ENCODE assay signal across 26 cellular contexts in genomic region chr3:170458285-170458684, GRCh38. TPM values are rescaled to one million over a fixed set of nuclear protein-coding genes. Genes with fewer than 3 reads are reported as not detected.
"Had no signal": no experiment of that assay in that cellular context is flagged by ENCODE, and none has a peak within 500 bp of the region (broad histone marks: within the 10 kb centered on the region; RNA-seq: fewer than 3 reads in every experiment).

No MANE protein-coding gene starts in this region.

- H3K4me3 ChIP-seq: dorsolateral prefrontal cortex, esophagus squamous epithelium, gastrocnemius medialis, heart left ventricle, hepatocyte, left lung, neural progenitor cell, right atrium auricular region, smooth muscle cell, stomach, thyroid gland, vagina had no signal

- H3K27me3 ChIP-seq: dorsolateral prefrontal cortex, esophagus squamous epithelium, gastrocnemius medialis, heart left ventricle, hepatocyte, left lung, neural progenitor cell, right atrium auricular region, stomach, thyroid gland, vagina had no signal

- H3K4me1 ChIP-seq: gastrocnemius medialis, heart left ventricle, left lung, neural progenitor cell, parathyroid adenoma, right atrium auricular region, stomach, thyroid gland, vagina had no signal

- H3K36me3 ChIP-seq: esophagus squamous epithelium, gastrocnemius medialis, heart left ventricle, left lung, neural progenitor cell, right atrium auricular region, stomach, thyroid gland, vagina had no signal

- DNase-seq: dorsolateral prefrontal cortex; effector CD4-positive, alpha-beta T cell; esophagus squamous epithelium; gastrocnemius medialis; heart left ventricle; left cardiac atrium; left lung; mesendoderm; midbrain; naive thymus-derived CD4-positive, alpha-beta T cell; stimulated activated CD4-positive, alpha-beta T cell treated with anti-CD3 and anti-CD28 coated beads, Interleukin-2, amount 100 ng/mL, for 24 hours; stimulated activated CD4-positive, alpha-beta T cell treated with anti-CD3 and anti-CD28 coated beads, Interleukin-4, amount 100 ng/mL, for 24 hours; stimulated activated naive CD4-positive, alpha-beta T cell treated with Interleukin-2 at 50 U/mL for 16 hours; stomach; thyroid gland; trophoblast cell had no signal

- H3K9me3 Mint-ChIP-seq: neural progenitor cell; stimulated activated effector memory CD8-positive, alpha-beta T cell treated with anti-CD3 and anti-CD28 coated beads, Interleukin-12 subunit alpha, Interleukin-12 subunit beta, amount 100 ng/mL, for 72 hours had no signal

- H3K4me2 ChIP-seq: hepatocyte, neural progenitor cell, smooth muscle cell had no signal

- H3K27ac Mint-ChIP-seq: naive thymus-derived CD4-positive, alpha-beta T cell; nephron; neural progenitor cell; progenitor cell of endocrine pancreas; stimulated activated effector memory CD8-positive, alpha-beta T cell treated with anti-CD3 and anti-CD28 coated beads, Interleukin-12 subunit alpha, Interleukin-12 subunit beta, amount 100 ng/mL, for 72 hours had no signal

- H3K4me3 Mint-ChIP-seq: naive thymus-derived CD4-positive, alpha-beta T cell; nephron; neural progenitor cell; stimulated activated effector memory CD8-positive, alpha-beta T cell treated with anti-CD3 and anti-CD28 coated beads, Interleukin-12 subunit alpha, Interleukin-12 subunit beta, amount 100 ng/mL, for 72 hours had no signal

- H3K36me3 Mint-ChIP-seq: naive thymus-derived CD4-positive, alpha-beta T cell; neural progenitor cell; stimulated activated effector memory CD8-positive, alpha-beta T cell treated with anti-CD3 and anti-CD28 coated beads, Interleukin-12 subunit alpha, Interleukin-12 subunit beta, amount 100 ng/mL, for 72 hours had no signal

- H3K27ac ChIP-seq: esophagus squamous epithelium, gastrocnemius medialis, heart left ventricle, hepatocyte, left lung, neural progenitor cell, parathyroid adenoma, right atrium auricular region, stomach, thyroid gland, vagina had no signal

- H3K9me3 ChIP-seq: esophagus squamous epithelium, gastrocnemius medialis, heart left ventricle, left lung, right atrium auricular region, stomach, thyroid gland, vagina had no signal

- ATAC-seq: gastrocnemius medialis; heart left ventricle; left cardiac atrium; left lung; naive thymus-derived CD4-positive, alpha-beta T cell; sciatic nerve; stimulated activated effector memory CD8-positive, alpha-beta T cell treated with anti-CD3 and anti-CD28 coated beads, Interleukin-12 subunit alpha, Interleukin-12 subunit beta, amount 100 ng/mL, for 72 hours had no signal

- H2AFZ ChIP-seq: hepatocyte, neural progenitor cell, parathyroid adenoma had no signal

- H3K4me1 Mint-ChIP-seq: neural progenitor cell; stimulated activated effector memory CD8-positive, alpha-beta T cell treated with anti-CD3 and anti-CD28 coated beads, Interleukin-12 subunit alpha, Interleukin-12 subunit beta, amount 100 ng/mL, for 72 hours had no signal

- H3K79me2 ChIP-seq: hepatocyte, parathyroid adenoma had no signal

RNA-seq across cellular contexts. Expression of gene CLDN11, which starts 39.6 kb away (rescaled TPM):
- total RNA-seq: naive thymus-derived CD4-positive, alpha-beta T cell had no signal
- polyA plus RNA-seq: naive thymus-derived CD4-positive, alpha-beta T cell had no signal
